ENCODE assay signal across 12 cellular contexts in genomic region chr12:52053570-52054209, GRCh38. TPM values are rescaled to one million over a fixed set of nuclear protein-coding genes. Genes with fewer than 3 reads are reported as not detected.
DNase-seq lines count a peak whose midpoint lies in the region; ATAC-seq and TF ChIP-seq lines count a peak whose summit lies in the region.
"Had no signal": no experiment of that assay in that cellular context is flagged by ENCODE, and none has a peak within 500 bp of the region (broad histone marks: within the 10 kb centered on the region; RNA-seq: fewer than 3 reads in every experiment).

No MANE protein-coding gene starts in this region.

- H3K9me3 Mint-ChIP-seq in activated CD4-positive, alpha-beta T cell treated with anti-CD3 and anti-CD28 coated beads, Interleukin-2, amount 10 ng/mL, durations not matched to agents 24 days and 14 days, result no peaks in the 10 kb centered on the region
- H3K9me3 Mint-ChIP-seq in activated T-helper 17 cell treated with anti-CD3 and anti-CD28 coated beads, Interleukin-2, amount 50 U/mL, for 72 hours, result no peaks in the 10 kb centered on the region
- H3K9me3 Mint-ChIP-seq in immature natural killer cell, result no peaks in the 10 kb centered on the region

- peaks cover 38% of the 10 kb centered on the region for H3K4me1 Mint-ChIP-seq in activated CD4-positive, alpha-beta T cell treated with anti-CD3 and anti-CD28 coated beads, Interleukin-2, amount 10 ng/mL, durations not matched to agents 24 days and 14 days
- H3K4me1 Mint-ChIP-seq in activated T-helper 17 cell treated with anti-CD3 and anti-CD28 coated beads, Interleukin-2, amount 50 U/mL, for 72 hours, result peaks cover 12% of the 10 kb centered on the region
- peaks cover 30 to 33% of the 10 kb centered on the region in 2 donors for H3K4me1 Mint-ChIP-seq in immature natural killer cell

- H3K27ac ChIP-seq in stomach, result peak overlapping the region; percentile 89 to 100 (median 98)

- 59 to 77% (median 64%) methylated on average over 6 to 9 of the region's 9 CpGs for WGBS in stomach, 5 donors

- H3K27me3 Mint-ChIP-seq in activated CD4-positive, alpha-beta T cell treated with anti-CD3 and anti-CD28 coated beads, Interleukin-2, amount 10 ng/mL, durations not matched to agents 24 days and 14 days, result peaks cover 5% of the 10 kb centered on the region
- no peaks in the 10 kb centered on the region for H3K27me3 Mint-ChIP-seq in activated T-helper 17 cell treated with anti-CD3 and anti-CD28 coated beads, Interleukin-2, amount 50 U/mL, for 72 hours
- peaks cover 6 to 25% (median 13%) of the 10 kb centered on the region in 3 donors for H3K27me3 Mint-ChIP-seq in immature natural killer cell (ENCODE audit: low read depth in 3 of 3)

- H3K9me3 ChIP-seq in stomach, result no peaks in the 10 kb centered on the region

- H3K36me3 Mint-ChIP-seq in activated CD4-positive, alpha-beta T cell treated with anti-CD3 and anti-CD28 coated beads, Interleukin-2, amount 10 ng/mL, durations not matched to agents 24 days and 14 days (ENCODE audit: low read depth), result peaks cover 37% of the 10 kb centered on the region
- H3K36me3 Mint-ChIP-seq in activated T-helper 17 cell treated with anti-CD3 and anti-CD28 coated beads, Interleukin-2, amount 50 U/mL, for 72 hours (ENCODE audit: low read depth), result peaks cover 75% of the 10 kb centered on the region
- H3K36me3 Mint-ChIP-seq in immature natural killer cell, result no peaks in the 10 kb centered on the region

- H3K27me3 ChIP-seq in stomach, result no peaks in the 10 kb centered on the region

- H3K4me1 ChIP-seq in stomach, result peaks cover 34 to 76% (median 43%) of the 10 kb centered on the region in 4 donors

- H3K4me3 Mint-ChIP-seq in activated CD4-positive, alpha-beta T cell treated with anti-CD3 and anti-CD28 coated beads, Interleukin-2, amount 10 ng/mL, durations not matched to agents 24 days and 14 days, result peak overlapping the region; percentile 97
- peak overlapping the region; percentile 99 for H3K4me3 Mint-ChIP-seq in activated T-helper 17 cell treated with anti-CD3 and anti-CD28 coated beads, Interleukin-2, amount 50 U/mL, for 72 hours
- H3K4me3 Mint-ChIP-seq in immature natural killer cell, result no peak overlapping the region

- TF ChIP-seq POLR2A in stomach (IDR thresholded peaks at IDR 0.05), result no peak

- no peak overlapping the region for H3K27ac Mint-ChIP-seq in activated CD4-positive, alpha-beta T cell treated with anti-CD3 and anti-CD28 coated beads, Interleukin-2, amount 10 ng/mL, durations not matched to agents 24 days and 14 days
- peak overlapping the region; percentile 69 for H3K27ac Mint-ChIP-seq in activated T-helper 17 cell treated with anti-CD3 and anti-CD28 coated beads, Interleukin-2, amount 50 U/mL, for 72 hours
- peak overlapping the region in 5 of 6 donors; percentile 96 to 99 (median 98) for H3K27ac Mint-ChIP-seq in immature natural killer cell

- H3K4me3 ChIP-seq in stomach, result peak overlapping the region; percentile 59 to 80 (median 67)

- peaks cover 34 to 50% (median 49%) of the 10 kb centered on the region in 4 donors for H3K36me3 ChIP-seq in stomach

- no peak for TF ChIP-seq EP300 in stomach (IDR thresholded peaks at IDR 0.05)

- no peak for TF ChIP-seq CTCF in stomach (IDR thresholded peaks at IDR 0.05)

- no peak for ATAC-seq in activated T-helper 17 cell treated with anti-CD3 and anti-CD28 coated beads, Interleukin-2, amount 50 U/mL, for 72 hours (replicated peaks)
- ATAC-seq: SK-N-SH treated with all-trans-retinoic acid at 6 μM for 48 hours had no signal

- intact Hi-C loops in activated CD4-positive, alpha-beta T cell treated with anti-CD3 and anti-CD28 coated beads, Interleukin-2, amount 10 ng/mL, durations not matched to agents 24 days and 14 days (cut with micrococcal nuclease), result loop anchor here (5.0 kb wide), 2 partner anchors 189 to 954 kb away; partner anchors contain the start of gene EIF4B
- intact Hi-C loops in stomach (cut with DNase I; ENCODE audit: low total_unique reads), result no loop called here

- DNase-seq in activated CD4-positive, alpha-beta T cell treated with anti-CD3 and anti-CD28 coated beads, Interleukin-2, amount 10 ng/mL, durations not matched to agents 24 days and 14 days, result no peak
- no peak for DNase-seq in activated CD4-positive, alpha-beta T cell treated with anti-CD3 and anti-CD28 coated beads, Interleukin-2, amount 50 U/mL, for 4 hours
- DNase-seq in immature natural killer cell (no peak), stomach (peak; percentile 59), NOMO-1 (lab: John Stamatoyannopoulos, UW; ENCODE audit: unreplicated experiment in 2 of 2) (no peak), occipital lobe (lab: John Stamatoyannopoulos, UW) (no peak)
- DNase-seq in activated CD4-positive, CD25-positive, alpha-beta regulatory T cell (lab: John Stamatoyannopoulos, UW), result no peak
- DNase-seq: DND-41, NCI-H1105 treated with DMSO at 0.1 percent for 48 hours, NCI-H748 treated with DMSO at 0.1 percent for 48 hours had no signal

RNA-seq across cellular contexts. Expression of gene NR4A1, which starts 2.4 kb away (rescaled TPM):
- 55.0 and 57.7 TPM in 2 replicates for total RNA-seq in activated CD4-positive, alpha-beta T cell treated with anti-CD3 and anti-CD28 coated beads, Interleukin-2, amount 10 ng/mL, durations not matched to agents 24 days and 14 days
- 10 to 100 TPM in 1 of 2 donors, 1 to 10 TPM in 1; 9.9 to 47.6 TPM for total RNA-seq in activated T-helper 17 cell treated with anti-CD3 and anti-CD28 coated beads, Interleukin-2, amount 50 U/mL, for 72 hours
- polyA plus RNA-seq in immature natural killer cell (1 to 10 TPM in 2 of 3 donors, under 1 TPM in 1; 0.83 to 2.1 (median 1.3) TPM), stomach (10 to 100 TPM; 41.3 to 65.5 (median 55.0) TPM)
- total RNA-seq in stomach (100 to 1,000 TPM in 3 of 5 donors, 10 to 100 TPM in 2; 29.4 to 384 (median 230) TPM), occipital lobe (5.8 TPM)

RNA-seq across cellular contexts. Expression of gene ATG101, which starts 16.1 kb away (rescaled TPM):
- total RNA-seq in activated CD4-positive, alpha-beta T cell treated with anti-CD3 and anti-CD28 coated beads, Interleukin-2, amount 10 ng/mL, durations not matched to agents 24 days and 14 days, result 51.2 and 61.4 TPM in 2 replicates
- total RNA-seq in activated T-helper 17 cell treated with anti-CD3 and anti-CD28 coated beads, Interleukin-2, amount 50 U/mL, for 72 hours, result 10 to 100 TPM; 27.6 to 31.1 TPM
- 10 to 100 TPM; 25.8 to 50.8 (median 32.2) TPM for polyA plus RNA-seq in immature natural killer cell
- total RNA-seq in stomach, result 100 to 1,000 TPM in 1 of 5 donors, 10 to 100 TPM in 3, 1 to 10 TPM in 1; 7.6 to 105 (median 36.5) TPM
- polyA plus RNA-seq in stomach, result 10 to 100 TPM; 36.8 to 80.3 (median 67.1) TPM
- total RNA-seq in occipital lobe, result 19.5 TPM

RNA-seq across cellular contexts. Expression of gene SMIM41, which starts 25.8 kb away (rescaled TPM):
- total RNA-seq in activated CD4-positive, alpha-beta T cell treated with anti-CD3 and anti-CD28 coated beads, Interleukin-2, amount 10 ng/mL, durations not matched to agents 24 days and 14 days, result 0.19 TPM in 1 of 2 replicates, not detected in the other
- total RNA-seq in activated T-helper 17 cell treated with anti-CD3 and anti-CD28 coated beads, Interleukin-2, amount 50 U/mL, for 72 hours, result not detected
- not detected for polyA plus RNA-seq in immature natural killer cell
- 10 to 100 TPM in 1 of 5 donors, 1 to 10 TPM in 3, not detected in 1; 1.1 to 21.6 (median 6.8) TPM for total RNA-seq in stomach
- 10 to 100 TPM in 1 of 3 donors, 1 to 10 TPM in 2; 1.5 to 11.8 (median 6.5) TPM for polyA plus RNA-seq in stomach
- not detected for total RNA-seq in occipital lobe

RNA-seq across cellular contexts. Expression of gene TAMALIN, which starts 46.9 kb away (rescaled TPM):
- 10.4 and 12.4 TPM in 2 replicates for total RNA-seq in activated CD4-positive, alpha-beta T cell treated with anti-CD3 and anti-CD28 coated beads, Interleukin-2, amount 10 ng/mL, durations not matched to agents 24 days and 14 days
- 10 to 100 TPM in 1 of 2 donors, 1 to 10 TPM in 1; 3.5 to 26.3 TPM for total RNA-seq in activated T-helper 17 cell treated with anti-CD3 and anti-CD28 coated beads, Interleukin-2, amount 50 U/mL, for 72 hours
- polyA plus RNA-seq in immature natural killer cell, result 1 to 10 TPM; 1.1 to 3.1 (median 1.2) TPM
- 10 to 100 TPM in 2 of 5 donors, 1 to 10 TPM in 2, not detected in 1; 2.7 to 61.3 (median 16.6) TPM for total RNA-seq in stomach
- 10 to 100 TPM in 2 of 3 donors, 1 to 10 TPM in 1; 6.4 to 17.0 (median 16.3) TPM for polyA plus RNA-seq in stomach
- 1.6 TPM for total RNA-seq in occipital lobe

Comparison
In these comparisons a context has a peak if more than half of its experiments do, and no peak if none do; other contexts are left out.
1. H3K4me3 Mint-ChIP-seq: peak in activated CD4-positive, alpha-beta T cell treated with anti-CD3 and anti-CD28 coated beads, Interleukin-2, amount 10 ng/mL, durations not matched to agents 24 days and 14 days (single experiment) and activated T-helper 17 cell treated with anti-CD3 and anti-CD28 coated beads, Interleukin-2, amount 50 U/mL, for 72 hours (single experiment); none in immature natural killer cell (0 of 5).